ENCODE assay signal across 10 cellular contexts in genomic region chr3:67685499-67685898, GRCh38. TPM values are rescaled to one million over a fixed set of nuclear protein-coding genes. Genes with fewer than 3 reads are reported as not detected.
DNase-seq lines count a peak whose midpoint lies in the region; ATAC-seq and TF ChIP-seq lines count a peak whose summit lies in the region.
"Had no signal": no experiment of that assay in that cellular context is flagged by ENCODE, and none has a peak within 500 bp of the region (broad histone marks: within the 10 kb centered on the region; RNA-seq: fewer than 3 reads in every experiment).

No MANE protein-coding gene starts in this region.

- H3K9me2 ChIP-seq in DOHH2 (replicated peaks; ENCODE audit: control insufficient read depth, low read length): no peaks in the 10 kb centered on the region

- H3K27ac ChIP-seq in DOHH2 (ENCODE audit: low read depth, low read length) (peak overlapping the region; percentile 92), right cardiac atrium (ENCODE audit: low read length) (no peak overlapping the region), breast epithelium (no peak overlapping the region)

- peak overlapping the region; percentile 66 for H3K4me3 ChIP-seq in DOHH2 (ENCODE audit: low read length)
- no peak overlapping the region for H3K4me3 ChIP-seq in right cardiac atrium (ENCODE audit: low read length)
- no peak overlapping the region for H3K4me3 ChIP-seq in breast epithelium

- no peaks in the 10 kb centered on the region for H4K20me1 ChIP-seq in DOHH2 (ENCODE audit: control insufficient read depth, insufficient read depth, low read depth, low read length)

- peak overlapping the region in 1 of 2 donors; percentile 31 for H3K27ac Mint-ChIP-seq in activated naive CD4-positive, alpha-beta T cell treated with anti-CD3 and anti-CD28 coated beads, Interleukin-2, amount 50 U/mL, for 72 hours
- H3K27ac Mint-ChIP-seq: brain had no signal

- ATAC-seq in GM19395 (IDR thresholded peaks at IDR 0.05; ENCODE audit: unreplicated experiment) (peak; percentile 99), HG03108 (IDR thresholded peaks at IDR 0.05; ENCODE audit: unreplicated experiment) (peak; percentile 100), right cardiac atrium (no peak)
- ATAC-seq in activated naive CD4-positive, alpha-beta T cell treated with anti-CD3 and anti-CD28 coated beads, Interleukin-2, amount 50 U/mL, for 72 hours: peak; percentile 60 to 81

- H3K4me1 ChIP-seq in DOHH2 (ENCODE audit: control insufficient read depth, low read length) (peaks cover 48% of the 10 kb centered on the region), right cardiac atrium (ENCODE audit: control insufficient read depth, insufficient read depth, low read length) (no peaks in the 10 kb centered on the region), breast epithelium (no peaks in the 10 kb centered on the region)

- no peaks in the 10 kb centered on the region for H3K79me2 ChIP-seq in DOHH2 (ENCODE audit: control insufficient read depth, low read length)

- H3K4me2 ChIP-seq in DOHH2 (ENCODE audit: low read length): peak overlapping the region; percentile 83

- DNase-seq in activated naive CD4-positive, alpha-beta T cell treated with anti-CD3 and anti-CD28 coated beads, Interleukin-2, amount 50 U/mL, for 72 hours (ENCODE audit: low spot score in 2 of 2): no peak
- DNase-seq in GDM1 (lab: John Stamatoyannopoulos, UW) (no peak), right cardiac atrium (no peak), cortex of kidney (lab: John Stamatoyannopoulos, UW) (no peak), breast epithelium (ENCODE audit: low spot score in 2 of 2) (no peak)
- DNase-seq: mesendoderm had no signal

- 54% methylated on average over 1 of the region's 1 CpG for WGBS in right cardiac atrium

- peaks cover 8% of the 10 kb centered on the region for H3K9me3 ChIP-seq in DOHH2 (ENCODE audit: control insufficient read depth, insufficient read depth, low read length)
- no peaks in the 10 kb centered on the region for H3K9me3 ChIP-seq in right cardiac atrium (ENCODE audit: control insufficient read depth, low read length)
- H3K9me3 ChIP-seq in breast epithelium: no peaks in the 10 kb centered on the region

- H3K36me3 ChIP-seq in DOHH2 (ENCODE audit: control insufficient read depth, low read length) (peaks cover 27% of the 10 kb centered on the region), breast epithelium (no peaks in the 10 kb centered on the region)

- H3F3A ChIP-seq in DOHH2 (ENCODE audit: control insufficient read depth, insufficient read depth): peaks cover 9% of the 10 kb centered on the region

- H3K36me3 Mint-ChIP-seq in activated naive CD4-positive, alpha-beta T cell treated with anti-CD3 and anti-CD28 coated beads, Interleukin-2, amount 50 U/mL, for 72 hours: peaks cover 0 to 6% of the 10 kb centered on the region in 2 donors
- H3K36me3 Mint-ChIP-seq: brain had no signal

- no peak for TF ChIP-seq POLR2A in breast epithelium (IDR thresholded peaks at IDR 0.05)

- TF ChIP-seq CTCF in DOHH2 (IDR thresholded peaks at IDR 0.05; ENCODE audit: low read depth, low read length, poor library complexity, severe bottlenecking) (no peak), breast epithelium (IDR thresholded peaks at IDR 0.05) (no peak)

- H3K9me3 Mint-ChIP-seq in activated naive CD4-positive, alpha-beta T cell treated with anti-CD3 and anti-CD28 coated beads, Interleukin-2, amount 50 U/mL, for 72 hours: peaks cover 5 to 8% of the 10 kb centered on the region in 2 donors

- no peaks in the 10 kb centered on the region for H3K27me3 ChIP-seq in DOHH2 (ENCODE audit: control insufficient read depth, low read length)
- no peaks in the 10 kb centered on the region for H3K27me3 ChIP-seq in right cardiac atrium (ENCODE audit: control insufficient read depth, insufficient read depth)
- no peaks in the 10 kb centered on the region for H3K27me3 ChIP-seq in breast epithelium

- intact Hi-C loops in right cardiac atrium (cut with DNase I): no loop called here
- intact Hi-C loops in breast epithelium (cut with DNase I; ENCODE audit: low total_unique reads): no loop called here

RNA-seq across cellular contexts. Expression of gene SUCLG2, which starts 31.1 kb away (rescaled TPM):
- 10 to 100 TPM; 48.1 to 70.6 TPM for total RNA-seq in activated naive CD4-positive, alpha-beta T cell treated with anti-CD3 and anti-CD28 coated beads, Interleukin-2, amount 50 U/mL, for 72 hours
- total RNA-seq in right cardiac atrium (10 to 100 TPM; 66.3 to 84.8 (median 73.2) TPM), breast epithelium (10 to 100 TPM; 45.9 to 58.1 (median 52.8) TPM)
- polyA plus RNA-seq in right cardiac atrium: 50.6 TPM

Comparison
In these comparisons a context has a peak if more than half of its experiments do, and no peak if none do; other contexts are left out.
1. ATAC-seq: peak in GM19395 (single experiment), HG03108 (single experiment) and activated naive CD4-positive, alpha-beta T cell treated with anti-CD3 and anti-CD28 coated beads, Interleukin-2, amount 50 U/mL, for 72 hours (2 of 2); none in right cardiac atrium (0 of 2).